ENCODE assay signal across 28 cellular contexts in genomic region chr2:38649176-38649728, GRCh38.
"Had no signal": no experiment of that assay in that cellular context is flagged by ENCODE, and none has a peak within 500 bp of the region (broad histone marks: within the 10 kb centered on the region; RNA-seq: fewer than 3 reads in every experiment).

No MANE protein-coding gene starts in this region.

- H3K4me3 Mint-ChIP-seq: activated CD8-positive, alpha-beta memory T cell treated with anti-CD3 and anti-CD28 coated beads, Interleukin-2, amount 10 ng/mL, durations not matched to agents 7 days and 5 days; activated naive CD4-positive, alpha-beta T cell treated with anti-CD3 and anti-CD28 coated beads for 36 hours; activated naive CD8-positive, alpha-beta T cell treated with anti-CD3 and anti-CD28 coated beads, Interleukin-2, amount 10 ng/mL, durations not matched to agents 7 days and 5 days; activated T-cell treated with anti-CD3 and anti-CD28 coated beads, Interleukin-2, amount 50 U/mL, for 4 hours had no signal

- H3K27me3 ChIP-seq: adrenal gland, Peyer's patch, SJSA1 had no signal

- H3K4me3 ChIP-seq: adrenal gland, Peyer's patch, SJSA1 had no signal

- DNase-seq: activated CD4-positive, alpha-beta T cell treated with anti-CD3 and anti-CD28 coated beads, Interleukin-2, amount 50 U/mL, for 1 hour; activated CD4-positive, CD25-positive, alpha-beta regulatory T cell; activated CD8-positive, alpha-beta memory T cell treated with anti-CD3 and anti-CD28 coated beads, Interleukin-2, amount 10 ng/mL, durations not matched to agents 7 days and 5 days; activated gamma-delta T cell; activated naive CD4-positive, alpha-beta T cell treated with anti-CD3 and anti-CD28 coated beads for 36 hours; activated naive CD8-positive, alpha-beta T cell treated with anti-CD3 and anti-CD28 coated beads, Interleukin-2, amount 10 ng/mL, durations not matched to agents 7 days and 5 days; activated T-cell treated with anti-CD3 and anti-CD28 coated beads, Interleukin-2, amount 50 U/mL, for 4 hours; anterior cingulate cortex; cerebellar nuclear complex; Karpas-422; MM.1S; NCI-H1105; NCI-H1436; NCI-H1694 treated with DMSO at 0.1 percent for 48 hours; NCI-H2029 treated with DMSO at 0.1 percent for 48 hours; NCI-H345; NCI-H510A; NCI-H526 treated with DMSO at 0.1 percent for 48 hours; NK-92 treated with Interleukin-12 subunit alpha and Interleukin-12 subunit beta, amount 100 ng/mL, for 24 hours; OCI-M1; Peyer's patch; SHP77; T-helper 2 cell had no signal

- H3K27me3 Mint-ChIP-seq: activated CD8-positive, alpha-beta memory T cell treated with anti-CD3 and anti-CD28 coated beads, Interleukin-2, amount 10 ng/mL, durations not matched to agents 7 days and 5 days; activated naive CD8-positive, alpha-beta T cell treated with anti-CD3 and anti-CD28 coated beads, Interleukin-2, amount 10 ng/mL, durations not matched to agents 7 days and 5 days; activated T-helper 17 cell treated with anti-CD3 and anti-CD28 coated beads, Interleukin-2, amount 50 U/mL, for 72 hours had no signal

- H3K36me3 ChIP-seq: adrenal gland, Peyer's patch, SJSA1 had no signal

- H3K27ac ChIP-seq: adrenal gland, Peyer's patch, RWPE1, SJSA1, VCaP had no signal

- H3K27ac Mint-ChIP-seq: activated naive CD4-positive, alpha-beta T cell treated with anti-CD3 and anti-CD28 coated beads for 36 hours had no signal

- ATAC-seq: activated CD8-positive, alpha-beta memory T cell treated with anti-CD3 and anti-CD28 coated beads, Interleukin-2, amount 10 ng/mL, durations not matched to agents 7 days and 5 days; activated T-cell treated with anti-CD3 and anti-CD28 coated beads, Interleukin-2, amount 50 U/mL, for 4 hours; activated T-helper 17 cell treated with anti-CD3 and anti-CD28 coated beads, Interleukin-2, amount 50 U/mL, for 72 hours had no signal

- H3K9me3 Mint-ChIP-seq: activated naive CD4-positive, alpha-beta T cell treated with anti-CD3 and anti-CD28 coated beads for 36 hours had no signal

- H3K9me3 ChIP-seq: adrenal gland, Peyer's patch, SJSA1 had no signal

- H3K4me1 ChIP-seq: SJSA1 had no signal
